In the genomic region with DNA sequence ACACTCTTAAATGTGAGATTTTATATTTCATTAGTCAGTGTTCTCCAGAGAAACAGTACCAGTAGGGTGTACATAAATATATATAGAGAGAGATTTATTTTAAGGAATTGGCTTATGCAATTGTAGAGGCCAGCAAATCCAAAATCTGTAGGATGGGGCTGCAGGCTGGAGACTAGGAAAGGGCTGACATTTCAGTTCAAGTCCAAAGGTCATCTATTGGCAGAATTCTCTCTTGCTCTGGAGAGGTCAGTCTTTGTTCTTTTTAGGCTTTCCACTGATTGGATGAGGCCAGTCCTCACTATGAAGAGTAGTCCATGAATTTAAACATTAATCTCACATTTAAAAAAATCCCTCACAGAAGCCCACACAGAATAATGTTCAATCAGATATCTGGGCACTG, we compare ENCODE assay signal across 28 cellular contexts.
"Had no signal": no experiment of that assay in that cellular context is flagged by ENCODE, and none has a peak within 500 bp of the region (broad histone marks: within the 10 kb centered on the region; RNA-seq: fewer than 3 reads in every experiment).

No MANE protein-coding gene starts in this region.

- DNase-seq: colonic mucosa; cortex of kidney; dermis blood vessel endothelial cell; dorsolateral prefrontal cortex; effector CD4-positive, alpha-beta T cell; effector CD8-positive, alpha-beta T cell; effector memory CD4-positive, alpha-beta T cell; effector memory CD8-positive, alpha-beta T cell; endodermal cell; erythroblast; esophagus squamous epithelium; foreskin fibroblast; foreskin keratinocyte; foreskin melanocyte; gastrocnemius medialis; glutamatergic neuron; head of caudate nucleus; heart left ventricle; heart right ventricle had no signal

- H3K27me3 ChIP-seq: colonic mucosa, esophagus muscularis mucosa, esophagus squamous epithelium, gastrocnemius medialis, gastroesophageal sphincter, heart left ventricle, heart right ventricle had no signal

- ATAC-seq: effector memory CD8-positive, alpha-beta T cell; esophagus mucosa; foreskin keratinocyte; gastrocnemius medialis; gastroesophageal sphincter; heart left ventricle; heart right ventricle had no signal

- H3K4me1 ChIP-seq: colonic mucosa, esophagus muscularis mucosa, esophagus squamous epithelium, foreskin keratinocyte, gastrocnemius medialis, gastroesophageal sphincter had no signal

- H3K4me3 ChIP-seq: colonic mucosa, coronary artery, dorsolateral prefrontal cortex, esophagus muscularis mucosa, esophagus squamous epithelium, gastrocnemius medialis, gastroesophageal sphincter, heart left ventricle, heart right ventricle had no signal

- H3K9me3 ChIP-seq: colonic mucosa, esophagus muscularis mucosa, esophagus squamous epithelium, gastrocnemius medialis, gastroesophageal sphincter, heart left ventricle, heart right ventricle had no signal

- FAIRE-seq: colon, endometrium, endothelial cell of umbilical vein, frontal cortex had no signal

- H3K27ac ChIP-seq: colonic mucosa, coronary artery, dorsolateral prefrontal cortex, epithelial cell of prostate, esophagus muscularis mucosa, esophagus squamous epithelium, foreskin keratinocyte, gastrocnemius medialis, gastroesophageal sphincter, heart left ventricle, heart right ventricle had no signal

- H3K36me3 ChIP-seq: colonic mucosa, esophagus muscularis mucosa, esophagus squamous epithelium, gastrocnemius medialis, gastroesophageal sphincter, heart left ventricle, heart right ventricle had no signal
